In genomic region chr5:56751914-56752313, GRCh38 we compare ENCODE assay signal across 1 cellular context.
TF ChIP-seq lines count a peak whose summit lies in the region.

No MANE protein-coding gene starts in this region.

TF ChIP-seq in liver, 16 proteins besides CTCF, POLR2A, EP300 and RAD21 (continued from another document):
- TF ChIP-seq REST (IDR thresholded peaks at IDR 0.05) = no peak
